ENCODE assay signal across 24 cellular contexts in genomic region chr9:96158909-96159575, GRCh38.
A peak's percentile ranks its signal among the peaks of the same experiment; 100 is the strongest.
DNase-seq lines count a peak whose midpoint lies in the region; FAIRE-seq and TF ChIP-seq lines count a peak whose summit lies in the region.
"Had no signal": no experiment of that assay in that cellular context is flagged by ENCODE, and none has a peak within 500 bp of the region (broad histone marks: within the 10 kb centered on the region; RNA-seq: fewer than 3 reads in every experiment).

No MANE protein-coding gene starts in this region.

- no peak overlapping the region for H3K4me2 ChIP-seq in mesenchymal stem cell (ENCODE audit: low read length, poor library complexity, severe bottlenecking)

- peaks cover 6% of the 10 kb centered on the region for H3K36me3 Mint-ChIP-seq in glutamatergic neuron (ENCODE audit: unreplicated experiment)
- H3K36me3 Mint-ChIP-seq: activated CD8-positive, alpha-beta memory T cell treated with anti-CD3 and anti-CD28 coated beads, Interleukin-2, amount 10 ng/mL, durations not matched to agents 7 days and 5 days had no signal

- H3K4me1 ChIP-seq in mesenchymal stem cell (ENCODE audit: control insufficient read depth, insufficient read depth, low read depth, low read length) = peaks cover 6% of the 10 kb centered on the region
- H3K4me1 ChIP-seq: lower lobe of right lung, parathyroid adenoma had no signal

- no peak overlapping the region for H2AFZ ChIP-seq in mesenchymal stem cell (ENCODE audit: low read depth, low read length)
- H2AFZ ChIP-seq: parathyroid adenoma had no signal

- no peak overlapping the region for H4K8ac ChIP-seq in mesenchymal stem cell (ENCODE audit: low read length)

- H3K9me3 Mint-ChIP-seq in glutamatergic neuron (ENCODE audit: unreplicated experiment) = peaks cover 15% of the 10 kb centered on the region

- no peaks in the 10 kb centered on the region for H3K36me3 ChIP-seq in mesenchymal stem cell (ENCODE audit: control insufficient read depth in 1 of 2, insufficient read depth in 2 of 2, low read depth in 1 of 2, low read length in 2 of 2)
- H3K36me3 ChIP-seq: heart right ventricle, lower lobe of right lung, SJCRH30, suprapubic skin had no signal

- H3K4me3 ChIP-seq in mesenchymal stem cell (ENCODE audit: insufficient read depth in 1 of 2, low read depth in 1 of 2, low read length in 2 of 2) = no peak overlapping the region
- H3K4me3 ChIP-seq: GM12878, heart right ventricle, lower lobe of right lung, SJCRH30, suprapubic skin had no signal

- H2AK5ac ChIP-seq in mesenchymal stem cell (ENCODE audit: low read length, severe bottlenecking) = no peak overlapping the region

- no peaks in the 10 kb centered on the region for H3K9me3 ChIP-seq in mesenchymal stem cell (ENCODE audit: control insufficient read depth, low read length)
- H3K9me3 ChIP-seq: lower lobe of right lung, SJCRH30, suprapubic skin had no signal

- peak overlapping the region; percentile 29 for H3K27ac Mint-ChIP-seq in glutamatergic neuron (ENCODE audit: unreplicated experiment)
- H3K27ac Mint-ChIP-seq: activated CD8-positive, alpha-beta memory T cell treated with anti-CD3 and anti-CD28 coated beads, Interleukin-2, amount 10 ng/mL, durations not matched to agents 7 days and 5 days; B cell had no signal

- H3K4ac ChIP-seq in mesenchymal stem cell (ENCODE audit: low read depth in 1 of 2, low read length in 2 of 2) = no peak overlapping the region

- H3K23ac ChIP-seq in mesenchymal stem cell (ENCODE audit: low read length in 2 of 2) = no peak overlapping the region

- peaks cover 15% of the 10 kb centered on the region for H3K27me3 Mint-ChIP-seq in glutamatergic neuron (ENCODE audit: unreplicated experiment)

- peak; percentile 35 to 58 for DNase-seq in AML-193 (lab: John Stamatoyannopoulos, UW)
- DNase-seq in EH (ENCODE audit: low read depth) = peak; percentile 29
- peak; percentile 63 to 88 for DNase-seq in NOMO-1 (lab: John Stamatoyannopoulos, UW; ENCODE audit: unreplicated experiment in 2 of 2)
- DNase-seq in glutamatergic neuron = no peak
- no peak for DNase-seq in mesenchymal stem cell
- no peak for DNase-seq in GM19239 (ENCODE audit: insufficient read length, low spot score)
- no peak for DNase-seq in stimulated activated CD4-positive, alpha-beta T cell treated with anti-CD3 and anti-CD28 coated beads, Interleukin-2, amount 100 ng/mL, for 48 hours
- DNase-seq: activated CD4-positive, CD25-positive, alpha-beta regulatory T cell treated with anti-CD3 and anti-CD28 coated beads, Interleukin-2, amount 50 U/mL, for 72 hours; activated CD8-positive, alpha-beta memory T cell treated with anti-CD3 and anti-CD28 coated beads, Interleukin-2, amount 10 ng/mL, durations not matched to agents 7 days and 5 days; activated gamma-delta T cell; effector memory CD4-positive, alpha-beta T cell; GDM1; heart right ventricle; lower lobe of right lung; NCI-H187; NCI-H345; SJCRH30; stimulated activated CD4-positive, alpha-beta T cell treated with anti-CD3 and anti-CD28 coated beads, Interleukin-2, amount 100 ng/mL, for 24 hours; T-helper 9 cell had no signal

- peaks cover 12 to 31% of the 10 kb centered on the region in 2 experiments for H3K27me3 ChIP-seq in mesenchymal stem cell (ENCODE audit: control insufficient read depth in 1 of 2, insufficient read depth in 1 of 2, low read length in 2 of 2)
- H3K27me3 ChIP-seq: SJCRH30 had no signal

- WGBS in mesenchymal stem cell = 81% methylated on average over 6 of the region's 9 CpGs

- no peak overlapping the region for H3K27ac ChIP-seq in mesenchymal stem cell (ENCODE audit: low read length, poor library complexity, severe bottlenecking)
- H3K27ac ChIP-seq: lower lobe of right lung, parathyroid adenoma, SJCRH30, suprapubic skin had no signal

- H2BK15ac ChIP-seq in mesenchymal stem cell (ENCODE audit: low read depth, poor library complexity, severe bottlenecking) = no peak overlapping the region

- H2BK120ac ChIP-seq in mesenchymal stem cell (ENCODE audit: low read depth, low read length) = no peak overlapping the region

- no peak overlapping the region for H3K18ac ChIP-seq in mesenchymal stem cell (ENCODE audit: low read depth in 1 of 2, low read length in 2 of 2)

- TF ChIP-seq CTCF in glutamatergic neuron (IDR thresholded peaks at IDR 0.05; ENCODE audit: partially characterized antibody, unreplicated experiment) = no peak

- no peak overlapping the region for H2BK5ac ChIP-seq in mesenchymal stem cell (ENCODE audit: low read depth, low read length, poor library complexity, severe bottlenecking)

- H3K14ac ChIP-seq in mesenchymal stem cell (ENCODE audit: low read length in 2 of 2) = no peak overlapping the region

- peaks cover 27% of the 10 kb centered on the region for H3K4me1 Mint-ChIP-seq in glutamatergic neuron (ENCODE audit: low read depth, unreplicated experiment)

- H3K9ac ChIP-seq in mesenchymal stem cell (ENCODE audit: low read length) = no peak overlapping the region
- H3K9ac ChIP-seq: parathyroid adenoma had no signal

- no peaks in the 10 kb centered on the region for H3K79me1 ChIP-seq in mesenchymal stem cell (replicated peaks; ENCODE audit: low read length, poor library complexity, severe bottlenecking)

- H3K4me3 Mint-ChIP-seq in glutamatergic neuron (ENCODE audit: unreplicated experiment) = no peak overlapping the region
- H3K4me3 Mint-ChIP-seq: activated CD8-positive, alpha-beta memory T cell treated with anti-CD3 and anti-CD28 coated beads, Interleukin-2, amount 10 ng/mL, durations not matched to agents 7 days and 5 days; B cell had no signal

- H2BK12ac ChIP-seq in mesenchymal stem cell (ENCODE audit: low read length in 2 of 2) = no peak overlapping the region

- no peak for FAIRE-seq in GM19239 (lab: Jason Lieb, UNC)
- FAIRE-seq: D721Med, GM12878 had no signal

- no peak overlapping the region for H4K91ac ChIP-seq in mesenchymal stem cell (ENCODE audit: low read length)

Comparison
In these comparisons a context has a peak if more than half of its experiments do, and no peak if none do; other contexts are left out.
1. DNase-seq: peak in AML-193 (2 of 2), EH (single experiment) and NOMO-1 (2 of 2); none in glutamatergic neuron (single experiment), mesenchymal stem cell (single experiment), GM19239 (single experiment) and stimulated activated CD4-positive, alpha-beta T cell treated with anti-CD3 and anti-CD28 coated beads, Interleukin-2, amount 100 ng/mL, for 48 hours (0 of 2).